In genomic region chr5:42515504-42515903, GRCh38 we compare ENCODE assay signal across 14 cellular contexts.
A peak's percentile ranks its signal among the peaks of the same experiment; 100 is the strongest.
DNase-seq lines count a peak whose midpoint lies in the region; ATAC-seq and TF ChIP-seq lines count a peak whose summit lies in the region.
"Had no signal": no experiment of that assay in that cellular context is flagged by ENCODE, and none has a peak within 500 bp of the region (broad histone marks: within the 10 kb centered on the region; RNA-seq: fewer than 3 reads in every experiment).

No MANE protein-coding gene starts in this region.

- H3K9me3 ChIP-seq in mucosa of descending colon = no peaks in the 10 kb centered on the region
- H3K9me3 ChIP-seq: BLaER1, HAP-1 had no signal

- no peak overlapping the region for H3K27ac Mint-ChIP-seq in stimulated activated effector memory CD8-positive, alpha-beta T cell treated with anti-CD3 and anti-CD28 coated beads, Interleukin-12 subunit alpha, Interleukin-12 subunit beta, amount 100 ng/mL, for 72 hours
- H3K27ac Mint-ChIP-seq: CD4-positive, alpha-beta memory T cell had no signal

- H3K36me3 ChIP-seq in mucosa of descending colon (ENCODE audit: low read depth) = no peaks in the 10 kb centered on the region
- H3K36me3 ChIP-seq: BLaER1, HAP-1 had no signal

- TF ChIP-seq CTCF in VCaP (conservative IDR thresholded peaks at IDR 0.05) (no peak), mucosa of descending colon (IDR thresholded peaks at IDR 0.05) (no peak)

- no peak overlapping the region for H3K4me3 ChIP-seq in mucosa of descending colon
- H3K4me3 ChIP-seq: BLaER1, HAP-1 had no signal

- ATAC-seq in left lobe of liver (peak; percentile 43), mucosa of descending colon (peak; percentile 25), GM21515 (IDR thresholded peaks at IDR 0.05; ENCODE audit: unreplicated experiment) (no peak)
- no peak for ATAC-seq in stimulated activated effector memory CD8-positive, alpha-beta T cell treated with anti-CD3 and anti-CD28 coated beads, Interleukin-12 subunit alpha, Interleukin-12 subunit beta, amount 100 ng/mL, for 72 hours

- intact Hi-C loops in mucosa of descending colon (cut with DNase I, micrococcal nuclease) = no loop called here

- no peak for DNase-seq in left lobe of liver (ENCODE audit: low spot score)
- no peak for DNase-seq in mucosa of descending colon
- no peak for DNase-seq in activated CD4-positive, alpha-beta T cell treated with anti-CD3 and anti-CD28 coated beads, Interleukin-2, amount 50 U/mL, for 1 hour
- DNase-seq in T-helper 2 cell = no peak
- DNase-seq in stimulated activated effector memory CD8-positive, alpha-beta T cell treated with anti-CD3 and anti-CD28 coated beads, Interleukin-12 subunit alpha, Interleukin-12 subunit beta, amount 100 ng/mL, for 72 hours (ENCODE audit: low spot score in 2 of 2) = no peak
- DNase-seq: 8988T, DMS79, GDM1 had no signal

- no peaks in the 10 kb centered on the region for H3K9me3 Mint-ChIP-seq in stimulated activated effector memory CD8-positive, alpha-beta T cell treated with anti-CD3 and anti-CD28 coated beads, Interleukin-12 subunit alpha, Interleukin-12 subunit beta, amount 100 ng/mL, for 72 hours
- H3K9me3 Mint-ChIP-seq: CD4-positive, alpha-beta memory T cell had no signal

- no peaks in the 10 kb centered on the region for H3K36me3 Mint-ChIP-seq in stimulated activated effector memory CD8-positive, alpha-beta T cell treated with anti-CD3 and anti-CD28 coated beads, Interleukin-12 subunit alpha, Interleukin-12 subunit beta, amount 100 ng/mL, for 72 hours
- H3K36me3 Mint-ChIP-seq: CD14-positive monocyte; CD4-positive, alpha-beta memory T cell had no signal

- peak overlapping the region; percentile 73 for H3K27ac ChIP-seq in VCaP
- H3K27ac ChIP-seq: BLaER1 had no signal

- H3K4me3 Mint-ChIP-seq in stimulated activated effector memory CD8-positive, alpha-beta T cell treated with anti-CD3 and anti-CD28 coated beads, Interleukin-12 subunit alpha, Interleukin-12 subunit beta, amount 100 ng/mL, for 72 hours = no peak overlapping the region
- H3K4me3 Mint-ChIP-seq: CD14-positive monocyte; CD4-positive, alpha-beta memory T cell had no signal

- no peaks in the 10 kb centered on the region for H3K4me1 Mint-ChIP-seq in stimulated activated effector memory CD8-positive, alpha-beta T cell treated with anti-CD3 and anti-CD28 coated beads, Interleukin-12 subunit alpha, Interleukin-12 subunit beta, amount 100 ng/mL, for 72 hours
- H3K4me1 Mint-ChIP-seq: CD14-positive monocyte; CD4-positive, alpha-beta memory T cell had no signal

- peaks cover 34% of the 10 kb centered on the region for H3K4me1 ChIP-seq in mucosa of descending colon (ENCODE audit: low read depth)
- H3K4me1 ChIP-seq: BLaER1, HAP-1 had no signal

Comparison
In these comparisons a context has a peak if more than half of its experiments do, and no peak if none do; other contexts are left out.
1. ATAC-seq: peak in left lobe of liver (single experiment) and mucosa of descending colon (single experiment); none in GM21515 (single experiment) and stimulated activated effector memory CD8-positive, alpha-beta T cell treated with anti-CD3 and anti-CD28 coated beads, Interleukin-12 subunit alpha, Interleukin-12 subunit beta, amount 100 ng/mL, for 72 hours (single experiment).